23 cellular contexts compared by ENCODE assay signal in genomic region chr17:27329146-27329805, GRCh38. TPM values are rescaled to one million over a fixed set of nuclear protein-coding genes. Genes with fewer than 3 reads are reported as not detected.
DNase-seq lines count a peak whose midpoint lies in the region; ATAC-seq and TF ChIP-seq lines count a peak whose summit lies in the region.
"Had no signal": no experiment of that assay in that cellular context is flagged by ENCODE, and none has a peak within 500 bp of the region (broad histone marks: within the 10 kb centered on the region; RNA-seq: fewer than 3 reads in every experiment).

No MANE protein-coding gene starts in this region.

- DNase-seq in CD14-positive monocyte (ENCODE audit: low spot score) (no peak), osteocyte (ENCODE audit: extremely low spot score, unreplicated experiment) (no peak), DMS79 (lab: John Stamatoyannopoulos, UW) (no peak), DMS153 treated with DMSO at 0.1 percent for 48 hours (lab: John Stamatoyannopoulos, UW; ENCODE audit: unreplicated experiment) (no peak)
- no peak for DNase-seq in CD8-positive, alpha-beta T cell
- DNase-seq: ACHN; AML-193; Calu3; CD4-positive, CD25-positive, alpha-beta regulatory T cell; DND-41; IMR-90; Karpas-422; MG63; NCI-H1092; NCI-H446; NCI-H82; Peyer's patch; Right ventricle myocardium superior had no signal

- H3K9me3 ChIP-seq in CD8-positive, alpha-beta T cell (ENCODE audit: low read length) = no peaks in the 10 kb centered on the region
- H3K9me3 ChIP-seq: HAP-1, MG63, Peyer's patch had no signal

- H3K27ac ChIP-seq in CD8-positive, alpha-beta T cell (ENCODE audit: low read depth, low read length) = no peak overlapping the region
- H3K27ac ChIP-seq: Peyer's patch, SK-N-MC had no signal

- ATAC-seq in CD8-positive, alpha-beta T cell = no peak
- ATAC-seq in HG03159 (IDR thresholded peaks at IDR 0.05; ENCODE audit: unreplicated experiment) = no peak
- ATAC-seq: GM12878 had no signal

- peak overlapping the region in 5 of 7 donors; percentile 13 to 60 (median 37) for H3K27ac Mint-ChIP-seq in CD14-positive monocyte
- H3K27ac Mint-ChIP-seq in CD8-positive, alpha-beta T cell = peak overlapping the region; percentile 15
- peak overlapping the region; percentile 11 for H3K27ac Mint-ChIP-seq in dendritic cell treated with granulocyte-macrophage colony-stimulating factor and Interleukin-4, amounts not matched to agents 40 ng/mL and 50 ng/mL, for 4 days
- peak overlapping the region; percentile 18 for H3K27ac Mint-ChIP-seq in osteocyte (ENCODE audit: unreplicated experiment)
- H3K27ac Mint-ChIP-seq: CD4-positive, CD25-positive, alpha-beta regulatory T cell had no signal

- H3K4me1 Mint-ChIP-seq in CD14-positive monocyte = peaks cover 31% of the 10 kb centered on the region
- H3K4me1 Mint-ChIP-seq in CD8-positive, alpha-beta T cell (ENCODE audit: low read depth) = peaks cover 16% of the 10 kb centered on the region
- peaks cover 55% of the 10 kb centered on the region for H3K4me1 Mint-ChIP-seq in dendritic cell treated with granulocyte-macrophage colony-stimulating factor and Interleukin-4, amounts not matched to agents 40 ng/mL and 50 ng/mL, for 4 days (ENCODE audit: low read depth)
- H3K4me1 Mint-ChIP-seq in osteocyte (ENCODE audit: unreplicated experiment) = peaks cover 30% of the 10 kb centered on the region

- CTCF ChIA-PET in CD8-positive, alpha-beta T cell (lab: Charles Lee) = interaction anchor here (0.7 kb wide), 1 partner anchor 92 kb away, joined by 3 read pairs; no protein-coding TSS in a partner anchor

- H3K4me1 ChIP-seq in CD8-positive, alpha-beta T cell (ENCODE audit: insufficient read depth, low read length) = peaks cover 13% of the 10 kb centered on the region

- peaks cover 1 to 2% of the 10 kb centered on the region in 2 donors for H3K36me3 Mint-ChIP-seq in CD14-positive monocyte
- H3K36me3 Mint-ChIP-seq in CD8-positive, alpha-beta T cell = no peaks in the 10 kb centered on the region
- no peaks in the 10 kb centered on the region for H3K36me3 Mint-ChIP-seq in dendritic cell treated with granulocyte-macrophage colony-stimulating factor and Interleukin-4, amounts not matched to agents 40 ng/mL and 50 ng/mL, for 4 days (ENCODE audit: low read depth)
- H3K36me3 Mint-ChIP-seq in osteocyte (ENCODE audit: unreplicated experiment) = no peaks in the 10 kb centered on the region
- H3K36me3 Mint-ChIP-seq: CD4-positive, CD25-positive, alpha-beta regulatory T cell had no signal

- POLR2A ChIA-PET in CD8-positive, alpha-beta T cell (lab: Charles Lee) = no interaction called here

- peaks cover 0 to 2% (median 0%) of the 10 kb centered on the region in 3 donors for H3K27me3 Mint-ChIP-seq in CD14-positive monocyte (ENCODE audit: low read depth in 3 of 3)
- H3K27me3 Mint-ChIP-seq in CD8-positive, alpha-beta T cell (ENCODE audit: low read depth) = no peaks in the 10 kb centered on the region
- H3K27me3 Mint-ChIP-seq in dendritic cell treated with granulocyte-macrophage colony-stimulating factor and Interleukin-4, amounts not matched to agents 40 ng/mL and 50 ng/mL, for 4 days = no peaks in the 10 kb centered on the region
- no peaks in the 10 kb centered on the region for H3K27me3 Mint-ChIP-seq in osteocyte (ENCODE audit: unreplicated experiment)
- H3K27me3 Mint-ChIP-seq: CD4-positive, CD25-positive, alpha-beta regulatory T cell had no signal

- no peaks in the 10 kb centered on the region for H3K36me3 ChIP-seq in CD8-positive, alpha-beta T cell (ENCODE audit: insufficient read depth, low read length)
- H3K36me3 ChIP-seq: HAP-1, MG63, Peyer's patch had no signal

- no peaks in the 10 kb centered on the region for H3K27me3 ChIP-seq in CD8-positive, alpha-beta T cell (ENCODE audit: insufficient read depth, low read length)
- H3K27me3 ChIP-seq: MG63, Peyer's patch had no signal

- no peaks in the 10 kb centered on the region for H3K9me3 Mint-ChIP-seq in CD14-positive monocyte
- no peaks in the 10 kb centered on the region for H3K9me3 Mint-ChIP-seq in CD8-positive, alpha-beta T cell
- H3K9me3 Mint-ChIP-seq in dendritic cell treated with granulocyte-macrophage colony-stimulating factor and Interleukin-4, amounts not matched to agents 40 ng/mL and 50 ng/mL, for 4 days = no peaks in the 10 kb centered on the region
- no peaks in the 10 kb centered on the region for H3K9me3 Mint-ChIP-seq in osteocyte (ENCODE audit: unreplicated experiment)
- H3K9me3 Mint-ChIP-seq: CD4-positive, CD25-positive, alpha-beta regulatory T cell had no signal

- TF ChIP-seq CTCF in CD14-positive monocyte (IDR thresholded peaks at IDR 0.05) (no peak), osteocyte (IDR thresholded peaks at IDR 0.05) (no peak)
- TF ChIP-seq CTCF in CD8-positive, alpha-beta T cell (IDR thresholded peaks at IDR 0.05) = no peak

- H3K4me3 Mint-ChIP-seq in CD14-positive monocyte (no peak overlapping the region), osteocyte (ENCODE audit: unreplicated experiment) (no peak overlapping the region)
- no peak overlapping the region for H3K4me3 Mint-ChIP-seq in CD8-positive, alpha-beta T cell
- no peak overlapping the region for H3K4me3 Mint-ChIP-seq in dendritic cell treated with granulocyte-macrophage colony-stimulating factor and Interleukin-4, amounts not matched to agents 40 ng/mL and 50 ng/mL, for 4 days

- no peak overlapping the region for H3K4me3 ChIP-seq in CD8-positive, alpha-beta T cell (ENCODE audit: low read depth, low read length)
- H3K4me3 ChIP-seq: GM12878, HAP-1, MG63, Peyer's patch, SK-N-MC had no signal

- intact Hi-C loops in CD14-positive monocyte (cut with micrococcal nuclease) = no loop called here
- intact Hi-C loops in CD8-positive, alpha-beta T cell (cut with DNase I, micrococcal nuclease) = no loop called here
- intact Hi-C loops in dendritic cell treated with granulocyte-macrophage colony-stimulating factor and Interleukin-4, amounts not matched to agents 40 ng/mL and 50 ng/mL, for 4 days (cut with micrococcal nuclease) = no loop called here

RNA-seq across cellular contexts. Expression of gene WSB1, which starts 35.4 kb away (rescaled TPM):
- polyA plus RNA-seq in CD14-positive monocyte = 100 to 1,000 TPM; 220 to 368 TPM
- total RNA-seq in CD8-positive, alpha-beta T cell = 10 to 100 TPM; 89.0 to 91.1 TPM
- 168 and 179 TPM in 2 replicates for total RNA-seq in osteocyte
